Comparison of ENCODE assay signal across 10 cellular contexts in genomic region chr14:103115086-103115679, GRCh38. TPM values are rescaled to one million over a fixed set of nuclear protein-coding genes. Genes with fewer than 3 reads are reported as not detected.
DNase-seq lines count a peak whose midpoint lies in the region; ATAC-seq and TF ChIP-seq lines count a peak whose summit lies in the region.
"Not testable (repeated sequence)": the region's sequence is repeated elsewhere in the genome, so short reads cannot be mapped to it uniquely, and the experiment has no call there.
"Had no signal": no experiment of that assay in that cellular context is flagged by ENCODE, and none has a peak within 500 bp of the region (broad histone marks: within the 10 kb centered on the region; RNA-seq: fewer than 3 reads in every experiment).

No MANE protein-coding gene starts in this region.

- CTCF ChIA-PET in CD4-positive, alpha-beta T cell (lab: Charles Lee), result interaction anchor here (4.0 kb wide), 1 partner anchor 10 kb away, joined by 15 read pairs; no protein-coding TSS in a partner anchor

- H3K9ac ChIP-seq in MM.1S (ENCODE audit: low read length); liver (ENCODE audit: low read depth in 1 of 2, low read length in 2 of 2): not testable (repeated sequence)

- H3K4me2 ChIP-seq in MM.1S (ENCODE audit: low read depth, low read length), result not testable (repeated sequence)

- H3K4me3 ChIP-seq in MM.1S (ENCODE audit: low read length); liver (ENCODE audit: low read depth in 1 of 3, low read length in 3 of 3); suprapubic skin: not testable (repeated sequence)
- H3K4me3 ChIP-seq in epithelial cell of proximal tubule (ENCODE audit: low read depth, low read length) (peak overlapping the region; percentile 31), neutrophil (ENCODE audit: low read depth in 1 of 2, low read length in 1 of 2) (peak overlapping the region in 1 of 2 experiments; percentile 49)

- not testable (repeated sequence) for TF ChIP-seq CTCF in CD4-positive, alpha-beta T cell (IDR thresholded peaks at IDR 0.05); MM.1S (IDR thresholded peaks at IDR 0.05; ENCODE audit: low read length); epithelial cell of proximal tubule (conservative IDR thresholded peaks at IDR 0.05; ENCODE audit: low read depth, low read length); liver (IDR thresholded peaks at IDR 0.05; ENCODE audit: low read depth, low read length, missing input control); neutrophil (IDR thresholded peaks at IDR 0.05); suprapubic skin (IDR thresholded peaks at IDR 0.05)

- not testable (repeated sequence) for H3K79me2 ChIP-seq in MM.1S (ENCODE audit: low read length)

- not testable (repeated sequence) for ATAC-seq in CD4-positive, alpha-beta T cell (ENCODE audit: poor library complexity); T-helper 17 cell

- H3K9me3 Mint-ChIP-seq in CD4-positive, alpha-beta T cell; activated naive CD4-positive, alpha-beta T cell treated with anti-CD3 and anti-CD28 coated beads, Interleukin-2, amount 50 U/mL, for 24 hours: not testable (repeated sequence)

- H3K9me3 ChIP-seq in CD4-positive, alpha-beta T cell (ENCODE audit: control insufficient read depth, low read length); MM.1S (replicated peaks; ENCODE audit: insufficient read depth, low read length); T-helper 17 cell (ENCODE audit: control insufficient read depth, low read length, poor library complexity, severe bottlenecking); liver (ENCODE audit: control insufficient read depth in 4 of 4, low read length in 3 of 4); neutrophil; suprapubic skin: not testable (repeated sequence)

- H3K27ac ChIP-seq in CD4-positive, alpha-beta T cell (ENCODE audit: low read depth, low read length); MM.1S (ENCODE audit: low read length): not testable (repeated sequence)
- H3K27ac ChIP-seq in liver (ENCODE audit: low read depth in 1 of 2, low read length in 2 of 2) (peak overlapping the region; percentile 54 to 61), neutrophil (peak overlapping the region; percentile 97), suprapubic skin (peak overlapping the region; percentile 34)

- TF ChIP-seq POLR2A in suprapubic skin (IDR thresholded peaks at IDR 0.05), result not testable (repeated sequence)

- H3K27me3 ChIP-seq in CD4-positive, alpha-beta T cell (ENCODE audit: control insufficient read depth, insufficient read depth, low read length); MM.1S (replicated peaks; ENCODE audit: insufficient read depth, low read length); liver (ENCODE audit: control insufficient read depth in 4 of 4, insufficient read depth in 4 of 4, low read length in 3 of 4); neutrophil; suprapubic skin: not testable (repeated sequence)

- not testable (repeated sequence) for H3K4me1 Mint-ChIP-seq in CD4-positive, alpha-beta T cell (ENCODE audit: low read depth); activated naive CD4-positive, alpha-beta T cell treated with anti-CD3 and anti-CD28 coated beads, Interleukin-2, amount 50 U/mL, for 24 hours
- H3K4me1 Mint-ChIP-seq in T-helper 17 cell, result peaks cover 12% of the 10 kb centered on the region

- peak overlapping the region; percentile 73 for H3K4me3 Mint-ChIP-seq in CD4-positive, alpha-beta T cell
- peak overlapping the region; percentile 79 for H3K4me3 Mint-ChIP-seq in T-helper 17 cell
- peak overlapping the region; percentile 24 for H3K4me3 Mint-ChIP-seq in activated naive CD4-positive, alpha-beta T cell treated with anti-CD3 and anti-CD28 coated beads, Interleukin-2, amount 50 U/mL, for 24 hours

- H2AFZ ChIP-seq in MM.1S (ENCODE audit: low read length), result not testable (repeated sequence)

- H3F3A ChIP-seq in MM.1S (ENCODE audit: insufficient read depth, low read length), result not testable (repeated sequence)

- not testable (repeated sequence) for H3K36me3 ChIP-seq in MM.1S (replicated peaks; ENCODE audit: insufficient read depth, low read length); liver (ENCODE audit: control insufficient read depth in 4 of 4, insufficient read depth in 3 of 4, low read depth in 1 of 4, low read length in 3 of 4); neutrophil; suprapubic skin

- POLR2A ChIA-PET in CD4-positive, alpha-beta T cell (lab: Charles Lee), result not testable (repeated sequence)

- 20% methylated on average over 12 of the region's 12 CpGs for WGBS in liver
- 58% methylated on average over 11 of the region's 12 CpGs for WGBS in suprapubic skin

- TF ChIP-seq EP300 in suprapubic skin (IDR thresholded peaks at IDR 0.05), result not testable (repeated sequence)

- not testable (repeated sequence) for DNase-seq in CD4-positive, alpha-beta T cell; T-helper 17 cell; epithelial cell of proximal tubule (ENCODE audit: low read depth); suprapubic skin (ENCODE audit: low spot score in 2 of 2)
- DNase-seq in MM.1S, result peak; percentile 29

- H3K4me1 ChIP-seq in MM.1S (ENCODE audit: low read length), result not testable (repeated sequence)
- H3K4me1 ChIP-seq in liver (ENCODE audit: control insufficient read depth in 4 of 4, insufficient read depth in 4 of 4, low read length in 3 of 4), result peaks cover 20 to 46% (median 36%) of the 10 kb centered on the region in 4 donors
- peaks cover 87 to 94% of the 10 kb centered on the region in 2 experiments for H3K4me1 ChIP-seq in neutrophil (ENCODE audit: control insufficient read depth in 1 of 2, insufficient read depth in 1 of 2, low read depth in 1 of 2, low read length in 1 of 2)
- peaks cover 61% of the 10 kb centered on the region for H3K4me1 ChIP-seq in suprapubic skin

- peak; percentile 9 to 32 for TF ChIP-seq RAD21 in liver (IDR thresholded peaks at IDR 0.05)

- H3K36me3 Mint-ChIP-seq in CD4-positive, alpha-beta T cell (ENCODE audit: low read depth); T-helper 17 cell (ENCODE audit: low read depth); activated naive CD4-positive, alpha-beta T cell treated with anti-CD3 and anti-CD28 coated beads, Interleukin-2, amount 50 U/mL, for 24 hours: not testable (repeated sequence)

- H3K27me3 Mint-ChIP-seq in CD4-positive, alpha-beta T cell, result peaks cover 11% of the 10 kb centered on the region
- H3K27me3 Mint-ChIP-seq in T-helper 17 cell, result peaks cover 20% of the 10 kb centered on the region
- not testable (repeated sequence) for H3K27me3 Mint-ChIP-seq in activated naive CD4-positive, alpha-beta T cell treated with anti-CD3 and anti-CD28 coated beads, Interleukin-2, amount 50 U/mL, for 24 hours

- intact Hi-C loops in CD4-positive, alpha-beta T cell (cut with DNase I, micrococcal nuclease), result not testable (repeated sequence)

- H3K9me2 ChIP-seq in MM.1S (replicated peaks; ENCODE audit: insufficient read depth, low read length), result not testable (repeated sequence)

- not testable (repeated sequence) for H3K27ac Mint-ChIP-seq in CD4-positive, alpha-beta T cell; activated naive CD4-positive, alpha-beta T cell treated with anti-CD3 and anti-CD28 coated beads, Interleukin-2, amount 50 U/mL, for 24 hours
- H3K27ac Mint-ChIP-seq in T-helper 17 cell, result peak overlapping the region; percentile 53

- not testable (repeated sequence) for H4K20me1 ChIP-seq in MM.1S (ENCODE audit: insufficient read depth, low read length)

TF ChIP-seq in liver, 16 proteins besides CTCF, POLR2A, EP300 and RAD21 (continues in another document):
- TF ChIP-seq YY1 (IDR thresholded peaks at IDR 0.05) (peak; percentile 58), RXRA (IDR thresholded peaks at IDR 0.05) (peak; percentile 53 to 58), HNF4A (conservative IDR thresholded peaks at IDR 0.05) (peak; percentile 73 to 76), HNF4G (IDR thresholded peaks at IDR 0.05) (peak; percentile 60), MAX (IDR thresholded peaks at IDR 0.05) (peak; percentile 70)

RNA-seq across cellular contexts. Expression of gene TNFAIP2, which starts 8.1 kb away (rescaled TPM):
- total RNA-seq in CD4-positive, alpha-beta T cell, result 1 to 10 TPM; 4.4 to 6.1 TPM
- total RNA-seq in T-helper 17 cell (10 to 100 TPM in 1 of 2 donors, 1 to 10 TPM in 1; 6.3 to 20.6 TPM), epithelial cell of proximal tubule (58.5 and 155 TPM in 2 replicates), liver (10 to 100 TPM; 25.0 to 32.0 TPM), suprapubic skin (10 to 100 TPM; 11.9 to 23.3 (median 16.4) TPM)
- 10 to 100 TPM in 1 of 2 donors, 1 to 10 TPM in 1; 8.9 to 19.8 TPM for polyA plus RNA-seq in liver

RNA-seq across cellular contexts. Expression of gene EXOC3L4, which starts 20.7 kb away (rescaled TPM):
- total RNA-seq in CD4-positive, alpha-beta T cell, result not detected
- total RNA-seq in T-helper 17 cell (not detected), epithelial cell of proximal tubule (0.17 TPM in 1 of 2 replicates, not detected in the other), liver (10 to 100 TPM; 46.8 to 77.8 TPM), suprapubic skin (1 to 10 TPM in 1 of 4 donors, not detected in 3; 1.5 TPM)
- 10 to 100 TPM; 24.0 to 26.6 TPM for polyA plus RNA-seq in liver
- total RNA-seq: GM23338 had no signal
- polyA plus RNA-seq: GM23338 had no signal

RNA-seq across cellular contexts. Expression of gene LBHD2, which starts 31.2 kb away (rescaled TPM):
- not detected for total RNA-seq in CD4-positive, alpha-beta T cell
- not detected for total RNA-seq in T-helper 17 cell
- not detected in 2 replicates for total RNA-seq in epithelial cell of proximal tubule
- under 1 TPM in 1 of 2 donors, not detected in 1; 0.47 TPM for total RNA-seq in liver
- under 1 TPM in 1 of 2 donors, not detected in 1; 0.53 TPM for polyA plus RNA-seq in liver
- not detected for total RNA-seq in suprapubic skin
- total RNA-seq: cerebellum, GM23338 had no signal
- polyA plus RNA-seq: GM23338 had no signal

RNA-seq across cellular contexts. Expression of gene CDC42BPB, which starts 57.8 kb away (rescaled TPM):
- total RNA-seq in CD4-positive, alpha-beta T cell, result 1 to 10 TPM; 6.6 to 7.6 TPM
- 10 to 100 TPM; 11.6 to 16.3 TPM for total RNA-seq in T-helper 17 cell
- 68.4 and 83.5 TPM in 2 replicates for total RNA-seq in epithelial cell of proximal tubule
- total RNA-seq in liver, result 10 to 100 TPM; 35.2 to 78.7 TPM
- polyA plus RNA-seq in liver, result 10 to 100 TPM in 1 of 2 donors, 1 to 10 TPM in 1; 4.1 to 24.3 TPM
- total RNA-seq in suprapubic skin, result 100 to 1,000 TPM; 105 to 178 (median 107) TPM

Comparison
In these comparisons a context has a peak if more than half of its experiments do, and no peak if none do; other contexts are left out.
1. H3K4me3 Mint-ChIP-seq: peak in every context shown above with its lines; median percentile 79 in T-helper 17 cell; 73 in CD4-positive, alpha-beta T cell; 24 in activated naive CD4-positive, alpha-beta T cell treated with anti-CD3 and anti-CD28 coated beads, Interleukin-2, amount 50 U/mL, for 24 hours.
2. RNA of gene EXOC3L4, which starts 20.7 kb away (total RNA-seq): 46.8 to 77.8 TPM in liver; 0.17 TPM in epithelial cell of proximal tubule, not detected in CD4-positive, alpha-beta T cell, not detected in T-helper 17 cell and 1.5 TPM in suprapubic skin; every median in the first group is over 10 times any median in the second.